In genomic region chrX:21659320-21659719, GRCh38 we compare ENCODE assay signal across 21 cellular contexts. TPM values are rescaled to one million over a fixed set of nuclear protein-coding genes. Genes with fewer than 3 reads are reported as not detected.
DNase-seq lines count a peak whose midpoint lies in the region; ATAC-seq and TF ChIP-seq lines count a peak whose summit lies in the region.
"Had no signal": no experiment of that assay in that cellular context is flagged by ENCODE, and none has a peak within 500 bp of the region (broad histone marks: within the 10 kb centered on the region; RNA-seq: fewer than 3 reads in every experiment).

No MANE protein-coding gene starts in this region.

- H3K27me3 Mint-ChIP-seq in activated T-cell treated with anti-CD3 and anti-CD28 coated beads, Interleukin-2, amount 50 U/mL, for 4 hours (ENCODE audit: low read depth), result peaks cover 5% of the 10 kb centered on the region
- H3K27me3 Mint-ChIP-seq in activated naive CD8-positive, alpha-beta T cell treated with anti-CD3 and anti-CD28 coated beads for 36 hours, result peaks cover 9% of the 10 kb centered on the region

- H3K9me3 ChIP-seq in HEK293 (ENCODE audit: control insufficient read depth, insufficient read depth, low read depth, low read length), result no peaks in the 10 kb centered on the region
- no peaks in the 10 kb centered on the region for H3K9me3 ChIP-seq in osteoblast (ENCODE audit: low read depth, low read length)
- H3K9me3 ChIP-seq: MG63, right lobe of liver, uterus had no signal

- CTCF ChIA-PET in HEK293 (lab: Yijun Ruan, JAX), result interaction anchor here (0.6 kb wide), 1 partner anchor 57 kb away, joined by 3 read pairs; no protein-coding TSS in a partner anchor

- H3K4me2 ChIP-seq in osteoblast (ENCODE audit: insufficient read depth, low read length), result no peak overlapping the region

- no peaks in the 10 kb centered on the region for H3K4me1 ChIP-seq in HEK293 (ENCODE audit: control insufficient read depth, insufficient read depth, low read length)
- no peaks in the 10 kb centered on the region for H3K4me1 ChIP-seq in osteoblast (ENCODE audit: insufficient read depth, low read length)
- H3K4me1 ChIP-seq: right lobe of liver, uterus had no signal

- H3K4me3 ChIP-seq in HEK293 (ENCODE audit: low read depth, low read length) (no peak overlapping the region), osteoblast (ENCODE audit: insufficient read depth, low read length) (no peak overlapping the region)
- H3K4me3 ChIP-seq: MG63, uterus had no signal

- H3K4me1 Mint-ChIP-seq in activated T-cell treated with anti-CD3 and anti-CD28 coated beads, Interleukin-2, amount 50 U/mL, for 4 hours (ENCODE audit: low read depth), result peaks cover 6% of the 10 kb centered on the region
- H3K4me1 Mint-ChIP-seq in activated naive CD8-positive, alpha-beta T cell treated with anti-CD3 and anti-CD28 coated beads for 36 hours, result peaks cover 2% of the 10 kb centered on the region

- no peak for TF ChIP-seq CTCF in HEK293 (tag by site-specific recombination; IDR thresholded peaks at IDR 0.05)
- no peak for TF ChIP-seq CTCF in osteoblast (IDR thresholded peaks at IDR 0.05; ENCODE audit: extremely low read depth, low read depth, low read length)

- POLR2A ChIA-PET in HEK293 (lab: Yijun Ruan, JAX), result no interaction called here

- DNase-seq in activated T-cell treated with anti-CD3 and anti-CD28 coated beads, Interleukin-2, amount 50 U/mL, for 4 hours, result no peak
- DNase-seq in activated T-cell treated with anti-CD3 and anti-CD28 coated beads for 4 hours (no peak), osteoblast (ENCODE audit: insufficient read length, low spot score, missing footprints) (peak; percentile 62), NCI-H1417 (lab: John Stamatoyannopoulos, UW) (no peak)
- no peak for DNase-seq in activated naive CD8-positive, alpha-beta T cell treated with anti-CD3 and anti-CD28 coated beads for 36 hours
- DNase-seq in stimulated activated CD4-positive, alpha-beta T cell treated with anti-CD3 and anti-CD28 coated beads, Interleukin-4, amount 100 ng/mL, for 24 hours, result no peak
- DNase-seq: DMS79 treated with DMSO at 0.1 percent for 48 hours; IMR-90; MG63; NCI-H146; NCI-H226; NK-92 treated with Interleukin-12 subunit alpha and Interleukin-12 subunit beta, amount 100 ng/mL, for 24 hours; uterus had no signal

- no peaks in the 10 kb centered on the region for H3K27me3 ChIP-seq in osteoblast (ENCODE audit: insufficient read depth, low read length)
- H3K27me3 ChIP-seq: MG63, right lobe of liver had no signal

- ATAC-seq in activated T-cell treated with anti-CD3 and anti-CD28 coated beads, Interleukin-2, amount 50 U/mL, for 4 hours, result no peak
- no peak for ATAC-seq in GM19397 (IDR thresholded peaks at IDR 0.05; ENCODE audit: unreplicated experiment)
- ATAC-seq: esophagus mucosa had no signal

- no peaks in the 10 kb centered on the region for H4K20me1 ChIP-seq in osteoblast (ENCODE audit: insufficient read depth, low read length)

- H3K27ac Mint-ChIP-seq in activated naive CD8-positive, alpha-beta T cell treated with anti-CD3 and anti-CD28 coated beads for 36 hours, result no peak overlapping the region

- H3K79me2 ChIP-seq in osteoblast (ENCODE audit: insufficient read depth, low read length), result no peaks in the 10 kb centered on the region

- no peaks in the 10 kb centered on the region for H3K36me3 Mint-ChIP-seq in activated T-cell treated with anti-CD3 and anti-CD28 coated beads, Interleukin-2, amount 50 U/mL, for 4 hours (ENCODE audit: insufficient read depth)
- peaks cover 5% of the 10 kb centered on the region for H3K36me3 Mint-ChIP-seq in activated naive CD8-positive, alpha-beta T cell treated with anti-CD3 and anti-CD28 coated beads for 36 hours

- H3K27ac ChIP-seq in HEK293 (ENCODE audit: extremely low read depth, low read depth, low read length) (no peak overlapping the region), osteoblast (ENCODE audit: low read depth, low read length) (no peak overlapping the region)
- H3K27ac ChIP-seq: right lobe of liver, uterus had no signal

- no peaks in the 10 kb centered on the region for H3K36me3 ChIP-seq in HEK293 (ENCODE audit: control insufficient read depth in 2 of 2, insufficient read depth in 1 of 2, low read length in 2 of 2)
- H3K36me3 ChIP-seq in osteoblast (ENCODE audit: insufficient read depth, low read length), result no peaks in the 10 kb centered on the region
- H3K36me3 ChIP-seq: MG63, right lobe of liver, uterus had no signal

- no peaks in the 10 kb centered on the region for H3K9me3 Mint-ChIP-seq in activated T-cell treated with anti-CD3 and anti-CD28 coated beads, Interleukin-2, amount 50 U/mL, for 4 hours
- H3K9me3 Mint-ChIP-seq in activated naive CD8-positive, alpha-beta T cell treated with anti-CD3 and anti-CD28 coated beads for 36 hours, result no peaks in the 10 kb centered on the region

- no peak overlapping the region for H2AFZ ChIP-seq in osteoblast (ENCODE audit: low read length)

- H3K4me3 Mint-ChIP-seq in activated T-cell treated with anti-CD3 and anti-CD28 coated beads, Interleukin-2, amount 50 U/mL, for 4 hours, result peak overlapping the region; percentile 59
- H3K4me3 Mint-ChIP-seq in activated naive CD8-positive, alpha-beta T cell treated with anti-CD3 and anti-CD28 coated beads for 36 hours, result peak overlapping the region; percentile 66

TF ChIP-seq in HEK293, 187 proteins besides CTCF, POLR2A, EP300 and RAD21 (continues in another document):
- TF ChIP-seq REST (tag by site-specific recombination; IDR thresholded peaks at IDR 0.05) (peak; percentile 58; the same call in 1 of the 2 replicates), ZNF664 (tag by site-specific recombination; IDR thresholded peaks at IDR 0.05) (0 out of 2 replicates have a peak, but pooled peaks have one; percentile 9), ZNF133 (tag by site-specific recombination; IDR thresholded peaks at IDR 0.05) (no peak), ZNF843 (tag by site-specific recombination; IDR thresholded peaks at IDR 0.05) (no peak), ZNF555 (tag by site-specific recombination; conservative IDR thresholded peaks at IDR 0.05) (peak; percentile 97), ZNF341 (tag by site-specific recombination; IDR thresholded peaks at IDR 0.05; ENCODE audit: low read depth) (no peak), ZNF560 (tag by site-specific recombination; IDR thresholded peaks at IDR 0.05; ENCODE audit: borderline replicate concordance) (peak; percentile 81; the same call in 1 of the 2 replicates), ZNF510 (tag by site-specific recombination; IDR thresholded peaks at IDR 0.05; ENCODE audit: insufficient replicate concordance) (peak; percentile 88), MEIS1 (CRISPR knock-in tag; IDR thresholded peaks at IDR 0.05; ENCODE audit: borderline replicate concordance) (no peak), ZNF623 (tag by site-specific recombination; IDR thresholded peaks at IDR 0.05) (peak; percentile 71)
- TF ChIP-seq, protein P1, sequence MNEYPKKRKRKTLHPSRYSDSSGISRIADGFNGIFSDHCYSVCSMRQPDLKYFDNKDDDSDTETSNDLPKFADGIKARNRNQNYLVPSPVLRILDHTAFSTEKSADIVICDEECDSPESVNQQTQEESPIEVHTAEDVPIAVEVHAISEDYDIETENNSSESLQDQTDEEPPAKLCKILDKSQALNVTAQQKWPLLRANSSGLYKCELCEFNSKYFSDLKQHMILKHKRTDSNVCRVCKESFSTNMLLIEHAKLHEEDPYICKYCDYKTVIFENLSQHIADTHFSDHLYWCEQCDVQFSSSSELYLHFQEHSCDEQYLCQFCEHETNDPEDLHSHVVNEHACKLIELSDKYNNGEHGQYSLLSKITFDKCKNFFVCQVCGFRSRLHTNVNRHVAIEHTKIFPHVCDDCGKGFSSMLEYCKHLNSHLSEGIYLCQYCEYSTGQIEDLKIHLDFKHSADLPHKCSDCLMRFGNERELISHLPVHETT (tag by site-specific recombination; IDR thresholded peaks at IDR 0.05), result 0 out of 2 replicates have a peak, but pooled peaks have one; percentile 18

RNA-seq across cellular contexts. Expression of gene KLHL34, which starts 1.2 kb away (rescaled TPM):
- under 1 TPM; 0.49 to 0.61 (median 0.53) TPM for total RNA-seq in activated T-cell treated with anti-CD3 and anti-CD28 coated beads, Interleukin-2, amount 50 U/mL, for 4 hours
- total RNA-seq in activated naive CD8-positive, alpha-beta T cell treated with anti-CD3 and anti-CD28 coated beads for 36 hours, result under 1 TPM; 0.36 to 0.62 TPM
- under 0.01 TPM in 1 of 2 replicates, not detected in the other for total RNA-seq in osteoblast
- total RNA-seq: bronchial epithelial cell, glomerular endothelial cell, H1, IMR-90, osteocyte had no signal
